Comparison of ENCODE assay signal across 1 cellular context in the genomic region with DNA sequence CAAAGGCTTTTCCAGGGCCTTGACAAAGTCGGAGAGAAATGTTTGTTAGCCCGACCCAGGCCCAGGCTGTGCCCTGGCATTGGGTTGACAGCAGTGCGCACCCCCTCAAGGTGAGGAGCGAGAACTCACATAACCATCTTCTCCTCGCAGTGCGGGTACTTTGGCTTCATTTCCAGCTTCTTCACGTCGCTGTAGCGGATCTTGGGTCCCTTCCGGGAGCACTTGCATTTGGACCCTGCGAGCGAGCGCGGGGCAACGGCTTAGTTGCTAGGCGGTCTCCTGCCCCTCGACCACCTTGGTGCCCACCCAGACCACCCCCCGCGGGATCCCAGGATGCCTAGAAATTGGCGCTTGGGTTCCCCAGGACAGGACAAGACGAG.
TF ChIP-seq lines count a peak whose summit lies in the region.

No MANE protein-coding gene starts in this region.

TF ChIP-seq in SK-N-SH, 30 proteins besides CTCF, POLR2A, EP300 and RAD21 (continued from another document):
- TF ChIP-seq, protein P1, sequence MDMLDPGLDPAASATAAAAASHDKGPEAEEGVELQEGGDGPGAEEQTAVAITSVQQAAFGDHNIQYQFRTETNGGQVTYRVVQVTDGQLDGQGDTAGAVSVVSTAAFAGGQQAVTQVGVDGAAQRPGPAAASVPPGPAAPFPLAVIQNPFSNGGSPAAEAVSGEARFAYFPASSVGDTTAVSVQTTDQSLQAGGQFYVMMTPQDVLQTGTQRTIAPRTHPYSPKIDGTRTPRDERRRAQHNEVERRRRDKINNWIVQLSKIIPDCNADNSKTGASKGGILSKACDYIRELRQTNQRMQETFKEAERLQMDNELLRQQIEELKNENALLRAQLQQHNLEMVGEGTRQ (IDR thresholded peaks at IDR 0.05; ENCODE audit: borderline replicate concordance, low read depth, low read length), result no peak
- TF ChIP-seq TAF1 (IDR thresholded peaks at IDR 0.05; ENCODE audit: borderline replicate concordance, low read depth, low read length), result no peak
- TF ChIP-seq GATA2 (CRISPR knock-in tag; IDR thresholded peaks at IDR 0.05), result no peak
- TF ChIP-seq, protein P2, sequence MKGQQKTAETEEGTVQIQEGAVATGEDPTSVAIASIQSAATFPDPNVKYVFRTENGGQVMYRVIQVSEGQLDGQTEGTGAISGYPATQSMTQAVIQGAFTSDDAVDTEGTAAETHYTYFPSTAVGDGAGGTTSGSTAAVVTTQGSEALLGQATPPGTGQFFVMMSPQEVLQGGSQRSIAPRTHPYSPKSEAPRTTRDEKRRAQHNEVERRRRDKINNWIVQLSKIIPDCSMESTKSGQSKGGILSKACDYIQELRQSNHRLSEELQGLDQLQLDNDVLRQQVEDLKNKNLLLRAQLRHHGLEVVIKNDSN (IDR thresholded peaks at IDR 0.05; ENCODE audit: borderline replicate concordance, low read depth), result no peak
- TF ChIP-seq TCF12 (IDR thresholded peaks at IDR 0.05), result no peak
- TF ChIP-seq RFX5 (IDR thresholded peaks at IDR 0.05; ENCODE audit: low read length), result no peak
TF ChIP-seq in SK-N-SH: peak in this region for 0.
